Comparison of ENCODE assay signal across 13 cellular contexts in genomic region chr20:58897493-58897892, GRCh38. TPM values are rescaled to one million over a fixed set of nuclear protein-coding genes. Genes with fewer than 3 reads are reported as not detected.
DNase-seq lines count a peak whose midpoint lies in the region; FAIRE-seq and TF ChIP-seq lines count a peak whose summit lies in the region.
"Had no signal": no experiment of that assay in that cellular context is flagged by ENCODE, and none has a peak within 500 bp of the region (broad histone marks: within the 10 kb centered on the region; RNA-seq: fewer than 3 reads in every experiment).

No MANE protein-coding gene starts in this region.

- H3K36me3 Mint-ChIP-seq in activated T-helper 2 cell treated with anti-CD3 and anti-CD28 coated beads, Interferon-gamma antibody, Interleukin-2, Interleukin-4, amounts not matched to agents 10 μg/mL and 5 μg/mL and 100 μg/mL, durations not matched to agents 14 hours and 24 hours and 36 hours (ENCODE audit: low read depth), result peaks cover 80% of the 10 kb centered on the region

- TF ChIP-seq POLR2A in thyroid gland (IDR thresholded peaks at IDR 0.05), result no peak

- H3K4me1 Mint-ChIP-seq in activated T-helper 2 cell treated with anti-CD3 and anti-CD28 coated beads, Interferon-gamma antibody, Interleukin-2, Interleukin-4, amounts not matched to agents 10 μg/mL and 5 μg/mL and 100 μg/mL, durations not matched to agents 14 hours and 24 hours and 36 hours (ENCODE audit: low read depth), result peaks cover 51% of the 10 kb centered on the region

- H3K9me3 ChIP-seq in left ventricle myocardium inferior (replicated peaks), result no peaks in the 10 kb centered on the region
- H3K9me3 ChIP-seq in right atrium auricular region, result no peaks in the 10 kb centered on the region
- no peaks in the 10 kb centered on the region for H3K9me3 ChIP-seq in mesodermal cell (ENCODE audit: control insufficient read depth, low read length)
- no peaks in the 10 kb centered on the region for H3K9me3 ChIP-seq in thyroid gland
- H3K9me3 ChIP-seq: ascending aorta, ovary, SK-N-SH had no signal

- H3K4me1 ChIP-seq in left ventricle myocardium inferior (peaks cover 99% of the 10 kb centered on the region), right atrium auricular region (peaks cover 0 to 96% of the 10 kb centered on the region in 2 donors), mesodermal cell (ENCODE audit: control insufficient read depth, insufficient read depth, low read length, poor library complexity, severe bottlenecking) (peaks cover 50% of the 10 kb centered on the region), thyroid gland (peaks cover 75 to 76% of the 10 kb centered on the region in 2 donors)

- DNase-seq in left ventricle myocardium inferior (no peak), right atrium auricular region (ENCODE audit: low spot score) (no peak), thyroid gland (no peak), retina (no peak), D721Med (ENCODE audit: insufficient read length, low spot score) (no peak), activated gamma-delta T cell treated with Interleukin-2 at 50 U/mL for 16 hours (no peak)
- DNase-seq in activated T-helper 2 cell treated with anti-CD3 and anti-CD28 coated beads, Interferon-gamma antibody, Interleukin-2, Interleukin-4, amounts not matched to agents 10 μg/mL and 5 μg/mL and 100 μg/mL, durations not matched to agents 14 hours and 24 hours and 36 hours (ENCODE audit: low spot score), result no peak
- DNase-seq: GF-D8, NCI-H774, ovary, SK-N-SH had no signal

- H3K4me3 ChIP-seq in left ventricle myocardium inferior, result peak overlapping the region; percentile 28
- no peak overlapping the region for H3K4me3 ChIP-seq in right atrium auricular region
- no peak overlapping the region for H3K4me3 ChIP-seq in mesodermal cell (ENCODE audit: extremely low read depth, insufficient read depth, low read length, poor library complexity, severe bottlenecking)
- no peak overlapping the region for H3K4me3 ChIP-seq in thyroid gland (replicated peaks in 1 of 3)
- H3K4me3 ChIP-seq: ascending aorta, ovary had no signal

- H3K36me3 ChIP-seq in left ventricle myocardium inferior (peaks cover 5% of the 10 kb centered on the region), right atrium auricular region (no peaks in the 10 kb centered on the region), mesodermal cell (ENCODE audit: control insufficient read depth, insufficient read depth, low read length) (peaks cover 79% of the 10 kb centered on the region), thyroid gland (peaks cover 13 to 16% of the 10 kb centered on the region in 2 donors)
- H3K36me3 ChIP-seq: ovary had no signal

- no peaks in the 10 kb centered on the region for H3K27me3 Mint-ChIP-seq in activated T-helper 2 cell treated with anti-CD3 and anti-CD28 coated beads, Interferon-gamma antibody, Interleukin-2, Interleukin-4, amounts not matched to agents 10 μg/mL and 5 μg/mL and 100 μg/mL, durations not matched to agents 14 hours and 24 hours and 36 hours (ENCODE audit: low read depth)

- no peak for TF ChIP-seq CTCF in left ventricle myocardium inferior (IDR thresholded peaks at IDR 0.05; ENCODE audit: borderline replicate concordance)
- TF ChIP-seq CTCF in right atrium auricular region (IDR thresholded peaks at IDR 0.05), result no peak
- no peak for TF ChIP-seq CTCF in thyroid gland (IDR thresholded peaks at IDR 0.05)
- no peak for TF ChIP-seq CTCF in D721Med (IDR thresholded peaks at IDR 0.05; ENCODE audit: insufficient read depth, missing control alignments)

- H3K4me3 Mint-ChIP-seq in activated T-helper 2 cell treated with anti-CD3 and anti-CD28 coated beads, Interferon-gamma antibody, Interleukin-2, Interleukin-4, amounts not matched to agents 10 μg/mL and 5 μg/mL and 100 μg/mL, durations not matched to agents 14 hours and 24 hours and 36 hours (ENCODE audit: low read depth), result no peak overlapping the region

- peak overlapping the region; percentile 72 for H3K27ac Mint-ChIP-seq in activated T-helper 2 cell treated with anti-CD3 and anti-CD28 coated beads, Interferon-gamma antibody, Interleukin-2, Interleukin-4, amounts not matched to agents 10 μg/mL and 5 μg/mL and 100 μg/mL, durations not matched to agents 14 hours and 24 hours and 36 hours

- FAIRE-seq in D721Med (lab: Jason Lieb, UNC), result no peak

- 74% methylated on average over 2 of the region's 4 CpGs; no CpG with 5 or more reads in 1 of the 2 experiments for WGBS in mesodermal cell (ENCODE audit: insufficient coverage in 2 of 2), 2 experiments
- WGBS in thyroid gland, 2 donors, result 65 to 72% methylated on average over 4 of the region's 4 CpGs

- intact Hi-C loops in left ventricle myocardium inferior (cut with micrococcal nuclease), result no loop called here
- intact Hi-C loops in activated T-helper 2 cell treated with anti-CD3 and anti-CD28 coated beads, Interferon-gamma antibody, Interleukin-2, Interleukin-4, amounts not matched to agents 10 μg/mL and 5 μg/mL and 100 μg/mL, durations not matched to agents 14 hours and 24 hours and 36 hours (cut with micrococcal nuclease), result loop anchor here (10.0 kb wide), 1 partner anchor 267 kb away; the partner anchor contains the start of gene ZNF831
- intact Hi-C loops in thyroid gland (cut with DNase I), result loop anchor here (10.0 kb wide), 1 partner anchor 107 kb away; the partner anchor contains the start of gene CTSZ

- peak overlapping the region; percentile 61 for H3K27ac ChIP-seq in left ventricle myocardium inferior (replicated peaks)
- H3K27ac ChIP-seq in right atrium auricular region, result peak overlapping the region in 1 of 2 donors; percentile 36
- H3K27ac ChIP-seq in mesodermal cell (ENCODE audit: low read depth, low read length, severe bottlenecking), result peak overlapping the region; percentile 14
- peak overlapping the region; percentile 28 to 100 (median 99) for H3K27ac ChIP-seq in thyroid gland
- H3K27ac ChIP-seq: ovary had no signal

- no peaks in the 10 kb centered on the region for H3K9me3 Mint-ChIP-seq in activated T-helper 2 cell treated with anti-CD3 and anti-CD28 coated beads, Interferon-gamma antibody, Interleukin-2, Interleukin-4, amounts not matched to agents 10 μg/mL and 5 μg/mL and 100 μg/mL, durations not matched to agents 14 hours and 24 hours and 36 hours

- H3K27me3 ChIP-seq in left ventricle myocardium inferior (ENCODE audit: low read depth), result no peaks in the 10 kb centered on the region
- no peaks in the 10 kb centered on the region for H3K27me3 ChIP-seq in right atrium auricular region
- H3K27me3 ChIP-seq in thyroid gland, result no peaks in the 10 kb centered on the region
- H3K27me3 ChIP-seq: ascending aorta, ovary had no signal

RNA-seq across cellular contexts. Expression of gene GNAS, which starts 45.0 kb away (rescaled TPM):
- total RNA-seq in left ventricle myocardium inferior, result 1,444 TPM
- total RNA-seq in right atrium auricular region, result 1,000 to 10,000 TPM; 1,032 to 1,202 TPM
- 598 and 599 TPM in 2 replicates for total RNA-seq in activated T-helper 2 cell treated with anti-CD3 and anti-CD28 coated beads, Interferon-gamma antibody, Interleukin-2, Interleukin-4, amounts not matched to agents 10 μg/mL and 5 μg/mL and 100 μg/mL, durations not matched to agents 14 hours and 24 hours and 36 hours
- polyA plus RNA-seq in mesodermal cell (2013, experiment 1 of 2), result 1,889 TPM
- polyA plus RNA-seq in mesodermal cell (2013, experiment 2 of 2), result 1,868 TPM
- 1,000 to 10,000 TPM; 2,457 to 5,038 (median 3,494) TPM for total RNA-seq in thyroid gland

RNA-seq across cellular contexts. Expression of gene GNAS-AS1, which starts 46.8 kb away (rescaled TPM):
- total RNA-seq in left ventricle myocardium inferior, result 0.25 TPM
- total RNA-seq in right atrium auricular region, result not detected
- total RNA-seq in activated T-helper 2 cell treated with anti-CD3 and anti-CD28 coated beads, Interferon-gamma antibody, Interleukin-2, Interleukin-4, amounts not matched to agents 10 μg/mL and 5 μg/mL and 100 μg/mL, durations not matched to agents 14 hours and 24 hours and 36 hours, result 1.7 and 1.9 TPM in 2 replicates
- 2.2 TPM for polyA plus RNA-seq in mesodermal cell (2013, experiment 1 of 2)
- 2.0 TPM for polyA plus RNA-seq in mesodermal cell (2013, experiment 2 of 2)
- 1 to 10 TPM in 2 of 4 donors, under 1 TPM in 2; 0.42 to 1.9 (median 1.1) TPM for total RNA-seq in thyroid gland
- total RNA-seq: ascending aorta had no signal
